ENCODE assay signal across 8 cellular contexts in genomic region chr6:32113386-32114352, GRCh38. TPM values are rescaled to one million over a fixed set of nuclear protein-coding genes. Genes with fewer than 3 reads are reported as not detected.
DNase-seq lines count a peak whose midpoint lies in the region; ATAC-seq and TF ChIP-seq lines count a peak whose summit lies in the region.

No MANE protein-coding gene starts in this region.

- no peak overlapping the region for H3K4me3 ChIP-seq in left ventricle myocardium inferior

- DNase-seq in H4 (ENCODE audit: low spot score), result peak; percentile 39
- peak; percentile 85 for DNase-seq in amniotic stem cell (lab: John Stamatoyannopoulos, UW)
- peak; percentile 86 for DNase-seq in left ventricle myocardium inferior
- DNase-seq in posterior vena cava (ENCODE audit: low spot score), result peak; percentile 97
- no peak for DNase-seq in NCI-H2081 treated with DMSO at 0.1 percent for 48 hours (lab: John Stamatoyannopoulos, UW)

- H3K4me1 ChIP-seq in left ventricle myocardium inferior, result peaks cover 67% of the 10 kb centered on the region

- ATAC-seq in HG02759 (IDR thresholded peaks at IDR 0.05; ENCODE audit: unreplicated experiment) (no peak), HG03469 (IDR thresholded peaks at IDR 0.05; ENCODE audit: unreplicated experiment) (no peak), HG03039 (IDR thresholded peaks at IDR 0.05; ENCODE audit: unreplicated experiment) (no peak)

- TF ChIP-seq CTCF in left ventricle myocardium inferior (IDR thresholded peaks at IDR 0.05; ENCODE audit: borderline replicate concordance), result peak; percentile 38

- H3K27me3 ChIP-seq in left ventricle myocardium inferior (ENCODE audit: low read depth), result no peaks in the 10 kb centered on the region

- H3K27ac ChIP-seq in left ventricle myocardium inferior (replicated peaks), result peak overlapping the region; percentile 95

- no peaks in the 10 kb centered on the region for H3K9me3 ChIP-seq in left ventricle myocardium inferior (replicated peaks)

- intact Hi-C loops in left ventricle myocardium inferior (cut with micrococcal nuclease) (no loop called here), posterior vena cava (cut with DNase I) (no loop called here)

- peaks cover 34% of the 10 kb centered on the region for H3K36me3 ChIP-seq in left ventricle myocardium inferior

RNA-seq across cellular contexts. Expression of gene TNXB, which starts 4.5 kb away (rescaled TPM):
- 0.06 and 0.29 TPM in 2 replicates for total RNA-seq in H4 (2014; rRNA removed; shearing (Covaris generic))
- total RNA-seq in left ventricle myocardium inferior (73.0 TPM), posterior vena cava (100 to 1,000 TPM; 189 to 407 TPM)

RNA-seq across cellular contexts. Expression of gene ATF6B, which starts 14.4 kb away (rescaled TPM):
- 17.1 and 23.4 TPM in 2 replicates for total RNA-seq in H4 (2014; rRNA removed; shearing (Covaris generic))
- total RNA-seq in left ventricle myocardium inferior (29.1 TPM), posterior vena cava (10 to 100 TPM; 39.0 to 63.1 TPM)

RNA-seq across cellular contexts. Expression of gene FKBPL, which starts 16.4 kb away (rescaled TPM):
- 11.7 and 14.2 TPM in 2 replicates for total RNA-seq in H4 (2014; rRNA removed; shearing (Covaris generic))
- total RNA-seq in left ventricle myocardium inferior, result 2.7 TPM
- 1 to 10 TPM; 2.0 to 2.8 TPM for total RNA-seq in posterior vena cava

RNA-seq across cellular contexts. Expression of gene PRRT1, which starts 38.1 kb away (rescaled TPM):
- 0.10 TPM in 1 of 2 replicates, not detected in the other for total RNA-seq in H4 (2014; rRNA removed; shearing (Covaris generic))
- 1.0 TPM for total RNA-seq in left ventricle myocardium inferior
- total RNA-seq in posterior vena cava, result 1 to 10 TPM; 2.6 to 3.6 TPM

RNA-seq across cellular contexts. Expression of gene PPT2, which starts 40.3 kb away (rescaled TPM):
- total RNA-seq in H4 (2014; rRNA removed; shearing (Covaris generic)), result 19.3 and 25.7 TPM in 2 replicates
- total RNA-seq in left ventricle myocardium inferior, result 23.4 TPM
- total RNA-seq in posterior vena cava, result 10 to 100 TPM; 14.2 to 18.4 TPM

Comparison
In these comparisons a context has a peak if more than half of its experiments do, and no peak if none do; other contexts are left out.
1. RNA of gene TNXB, which starts 4.5 kb away (total RNA-seq): 189 to 407 TPM in posterior vena cava and 73.0 TPM in left ventricle myocardium inferior (single experiment); 0.06 to 0.29 TPM in H4; every median in the first group is over 10 times any median in the second.